13 cellular contexts compared by ENCODE assay signal in genomic region chr20:8133816-8134451, GRCh38. TPM values are rescaled to one million over a fixed set of nuclear protein-coding genes. Genes with fewer than 3 reads are reported as not detected.
A peak's percentile ranks its signal among the peaks of the same experiment; 100 is the strongest.
DNase-seq lines count a peak whose midpoint lies in the region; ATAC-seq and TF ChIP-seq lines count a peak whose summit lies in the region.
"Had no signal": no experiment of that assay in that cellular context is flagged by ENCODE, and none has a peak within 500 bp of the region (broad histone marks: within the 10 kb centered on the region; RNA-seq: fewer than 3 reads in every experiment).

No MANE protein-coding gene starts in this region.

- in situ Hi-C loops in HAP-1 (cut with MboI; ENCODE audit: low sequenced_read_pairs) = loop anchor here (10.0 to 25.0 kb wide), 2 partner anchors 251 to 578 kb away; no protein-coding TSS in a partner anchor

- peak overlapping the region; percentile 92 for H3K4me3 ChIP-seq in BE2C (ENCODE audit: low read depth, low read length)
- peak overlapping the region; percentile 34 for H3K4me3 ChIP-seq in HAP-1
- peak overlapping the region; percentile 71 for H3K4me3 ChIP-seq in neuron (ENCODE audit: low read length)

- CTCF ChIA-PET in activated naive CD4-positive, alpha-beta T cell treated with anti-CD3 and anti-CD28 coated beads for 36 hours (lab: Charles Lee) = interaction anchor here (0.5 to 1.0 kb wide), 4 partner anchors 15 to 173 kb away, joined by 3 to 4 read pairs (median 3); partner anchors contain the start of gene TMX4

- H3K27me3 Mint-ChIP-seq in endothelial cell (ENCODE audit: unreplicated experiment) = peaks cover 3% of the 10 kb centered on the region
- peaks cover 30% of the 10 kb centered on the region for H3K27me3 Mint-ChIP-seq in activated naive CD4-positive, alpha-beta T cell treated with anti-CD3 and anti-CD28 coated beads for 36 hours (ENCODE audit: low read depth)

- H2AFZ ChIP-seq in neuron (ENCODE audit: low read depth, low read length) = no peak overlapping the region

- H3K27me3 ChIP-seq in BE2C (no peaks in the 10 kb centered on the region), HAP-1 (ENCODE audit: low read depth) (no peaks in the 10 kb centered on the region), neuron (ENCODE audit: insufficient read depth, low read length) (no peaks in the 10 kb centered on the region)

- no peaks in the 10 kb centered on the region for H3K36me3 Mint-ChIP-seq in endothelial cell (ENCODE audit: low read depth, unreplicated experiment)
- no peaks in the 10 kb centered on the region for H3K36me3 Mint-ChIP-seq in activated naive CD4-positive, alpha-beta T cell treated with anti-CD3 and anti-CD28 coated beads for 36 hours (ENCODE audit: low read depth)
- H3K36me3 Mint-ChIP-seq: memory B cell had no signal

- intact Hi-C loops in activated naive CD4-positive, alpha-beta T cell treated with anti-CD3 and anti-CD28 coated beads for 36 hours (cut with micrococcal nuclease) = no loop called here

- H3K4me1 ChIP-seq in BE2C (peaks cover 9% of the 10 kb centered on the region; the same call in 1 of the 2 replicates), HAP-1 (peaks cover 21% of the 10 kb centered on the region), neuron (ENCODE audit: insufficient read depth, low read length) (peaks cover 22% of the 10 kb centered on the region)

- TF ChIP-seq CTCF in BE2C (IDR thresholded peaks at IDR 0.05; ENCODE audit: low read depth, low read length) (no peak), endothelial cell (IDR thresholded peaks at IDR 0.05; ENCODE audit: unreplicated experiment) (no peak)

- peak overlapping the region; percentile 72 for H3K4me3 Mint-ChIP-seq in endothelial cell (ENCODE audit: unreplicated experiment)
- H3K4me3 Mint-ChIP-seq in activated naive CD4-positive, alpha-beta T cell treated with anti-CD3 and anti-CD28 coated beads for 36 hours = no peak overlapping the region
- H3K4me3 Mint-ChIP-seq: memory B cell had no signal

- DNase-seq in BE2C = no peak
- DNase-seq in HAP-1 (ENCODE audit: low spot score in 2 of 2) = peak; percentile 35 to 86
- no peak for DNase-seq in endothelial cell (ENCODE audit: low spot score)
- no peak for DNase-seq in activated naive CD4-positive, alpha-beta T cell treated with anti-CD3 and anti-CD28 coated beads for 36 hours
- DNase-seq in effector CD8-positive, alpha-beta T cell (lab: John Stamatoyannopoulos, UW) = no peak
- no peak for DNase-seq in SIG-M5 treated with dmso at 0.1 percent for 504 hours (lab: John Stamatoyannopoulos, UW; ENCODE audit: unreplicated experiment)
- DNase-seq: foreskin melanocyte; KG1; stimulated activated CD4-positive, alpha-beta T cell treated with anti-CD3 and anti-CD28 coated beads, Interleukin-1b, Interleukin-23, amount 100 ng/mL, for 48 hours; tibial artery had no signal

- H3K9me3 Mint-ChIP-seq in endothelial cell (ENCODE audit: unreplicated experiment) = no peaks in the 10 kb centered on the region
- H3K9me3 Mint-ChIP-seq in activated naive CD4-positive, alpha-beta T cell treated with anti-CD3 and anti-CD28 coated beads for 36 hours = no peaks in the 10 kb centered on the region
- H3K9me3 Mint-ChIP-seq: memory B cell had no signal

- H3K9me3 ChIP-seq in BE2C (no peaks in the 10 kb centered on the region), HAP-1 (no peaks in the 10 kb centered on the region), neuron (ENCODE audit: low read length) (no peaks in the 10 kb centered on the region)
- H3K9me3 ChIP-seq: tibial artery had no signal

- no peak for ATAC-seq in HG02884 (IDR thresholded peaks at IDR 0.05; ENCODE audit: unreplicated experiment)

- H3K4me1 Mint-ChIP-seq in endothelial cell (ENCODE audit: unreplicated experiment) = no peaks in the 10 kb centered on the region
- peaks cover 12% of the 10 kb centered on the region for H3K4me1 Mint-ChIP-seq in activated naive CD4-positive, alpha-beta T cell treated with anti-CD3 and anti-CD28 coated beads for 36 hours (ENCODE audit: low read depth)

- H3K27ac Mint-ChIP-seq in endothelial cell (ENCODE audit: unreplicated experiment) = no peak overlapping the region
- H3K27ac Mint-ChIP-seq in activated naive CD4-positive, alpha-beta T cell treated with anti-CD3 and anti-CD28 coated beads for 36 hours = no peak overlapping the region
- H3K27ac Mint-ChIP-seq: memory B cell had no signal

- H3K36me3 ChIP-seq in BE2C (no peaks in the 10 kb centered on the region; the same call in 1 of the 2 replicates), HAP-1 (replicated peaks) (no peaks in the 10 kb centered on the region), neuron (ENCODE audit: insufficient read depth, low read length) (peaks cover 2% of the 10 kb centered on the region)
- H3K36me3 ChIP-seq: tibial artery had no signal

RNA-seq across cellular contexts. Expression of gene PLCB1, which starts 1.9 kb away (rescaled TPM):
- polyA plus RNA-seq in BE2C (2012; ENCODE audit: insufficient read depth, insufficient read length, low read depth) = 42.4 TPM
- total RNA-seq in endothelial cell (ENCODE audit: unreplicated experiment) = 8.1 TPM
- total RNA-seq in activated naive CD4-positive, alpha-beta T cell treated with anti-CD3 and anti-CD28 coated beads for 36 hours = 1 to 10 TPM; 1.2 TPM

Comparison
In these comparisons a context has a peak if more than half of its experiments do, and no peak if none do; other contexts are left out.
1. DNase-seq: peak in HAP-1 (2 of 2); none in BE2C (single experiment), endothelial cell (single experiment), activated naive CD4-positive, alpha-beta T cell treated with anti-CD3 and anti-CD28 coated beads for 36 hours (single experiment), effector CD8-positive, alpha-beta T cell (single experiment) and SIG-M5 treated with dmso at 0.1 percent for 504 hours (single experiment).
2. H3K4me3 ChIP-seq: peak in every context shown above with its lines; median percentile 92 in BE2C; 71 in neuron; 34 in HAP-1.